Comparison of ENCODE assay signal across 8 cellular contexts in the genomic region with DNA sequence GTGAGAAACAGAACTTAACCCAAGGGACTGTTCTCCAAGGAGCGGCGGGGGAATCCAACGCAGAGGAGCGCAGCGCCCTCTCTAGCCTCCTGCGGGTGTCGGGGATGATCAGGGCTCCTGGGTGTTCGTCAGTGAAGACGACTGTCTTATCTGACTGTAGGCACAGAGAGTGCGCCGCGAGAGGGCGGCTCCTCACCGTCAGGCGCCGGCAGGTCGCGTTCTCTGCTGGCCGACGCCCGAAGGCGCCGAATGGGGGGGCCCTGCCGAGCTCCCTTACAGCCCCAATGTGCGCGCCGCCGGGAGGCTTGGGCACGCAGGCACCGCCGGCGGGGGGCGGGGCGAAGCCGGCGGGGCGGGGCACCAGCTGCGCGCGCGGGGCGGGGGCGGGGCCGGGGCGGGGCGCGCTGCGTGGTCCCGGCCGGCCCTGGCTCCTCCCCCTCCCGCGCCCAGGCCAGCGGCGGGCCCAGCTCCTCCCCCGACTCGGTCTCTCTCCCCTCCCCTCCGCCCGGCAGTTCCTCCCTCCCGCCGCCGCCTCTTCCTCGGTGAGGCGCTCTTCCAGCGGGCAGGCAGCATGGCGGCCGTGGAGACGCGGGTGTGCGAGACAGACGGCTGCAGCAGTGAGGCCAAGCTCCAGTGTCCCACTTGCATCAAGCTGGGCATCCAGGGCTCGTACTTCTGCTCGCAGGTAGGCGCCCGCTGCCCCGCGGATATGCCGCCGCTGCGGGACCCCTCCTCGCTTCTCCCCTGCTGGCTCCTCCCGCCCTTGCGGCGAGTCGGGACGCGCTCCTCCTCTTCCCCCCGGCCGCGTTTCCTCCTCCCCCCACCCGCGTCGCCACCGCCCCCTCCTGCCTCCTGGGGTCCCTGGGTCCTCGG. TPM values are rescaled to one million over a fixed set of nuclear protein-coding genes. Genes with fewer than 3 reads are reported as not detected.
DNase-seq lines count a peak whose midpoint lies in the region; ATAC-seq and TF ChIP-seq lines count a peak whose summit lies in the region.

A gene (plus strand): TSS at position 539 of the 873 bp plus-strand sequence. CDS start 33 bp downstream, at position 572.

- peak within 1 kb of the TSS; percentile 79 for H3K4me3 ChIP-seq in GM12875 (ENCODE audit: low read depth, low read length)
- peak within 1 kb of the TSS; percentile 90 for H3K4me3 ChIP-seq in adipocyte (ENCODE audit: low read length)

- peak; percentile 71 for TF ChIP-seq CTCF in GM12875 (IDR thresholded peaks at IDR 0.05; ENCODE audit: borderline replicate concordance, insufficient read depth, low read depth, low read length)
- peak; percentile 57 for TF ChIP-seq CTCF in type B pancreatic cell (conservative IDR thresholded peaks at IDR 0.05)

- H3K36me3 ChIP-seq in adipocyte (ENCODE audit: control insufficient read depth, insufficient read depth, low read length, severe bottlenecking) = no peaks in the 10 kb centered on the region

- no peaks in the 10 kb centered on the region for H3K9me3 Mint-ChIP-seq in type B pancreatic cell

- peaks cover 23% of the 10 kb centered on the region for H3K4me1 Mint-ChIP-seq in type B pancreatic cell (ENCODE audit: unreplicated experiment)

- H3K27ac Mint-ChIP-seq in type B pancreatic cell = peak within 1 kb of the TSS; percentile 95

- DNase-seq in NCI-H1417 treated with DMSO at 0.1 percent for 48 hours (lab: John Stamatoyannopoulos, UW) = peak; percentile 75
- DNase-seq in SW480 (ENCODE audit: low spot score) = peak; percentile 90
- DNase-seq in adipocyte (ENCODE audit: low read depth) = peak; percentile 98
- DNase-seq in cardiac septum (ENCODE audit: low spot score) = peak; percentile 97
- peak; percentile 92 for DNase-seq in pons (ENCODE audit: low spot score)
- DNase-seq in type B pancreatic cell (ENCODE audit: extremely low spot score, unreplicated experiment) = peak; percentile 91

- H3K27me3 ChIP-seq in adipocyte (replicated peaks; ENCODE audit: control insufficient read depth, insufficient read depth, low read length) = no peaks in the 10 kb centered on the region

- H3K4me1 ChIP-seq in adipocyte (ENCODE audit: control insufficient read depth, insufficient read depth, low read length) = peaks cover 19% of the 10 kb centered on the region

- H3K9ac ChIP-seq in adipocyte (ENCODE audit: low read length) = peak within 1 kb of the TSS; percentile 89

- peaks cover 7% of the 10 kb centered on the region for H3K36me3 Mint-ChIP-seq in type B pancreatic cell

- no peaks in the 10 kb centered on the region for H3K9me3 ChIP-seq in adipocyte (ENCODE audit: control insufficient read depth, low read length)

- ATAC-seq in HG02798 (IDR thresholded peaks at IDR 0.05; ENCODE audit: poor library complexity, unreplicated experiment) = peak; percentile 95

- H3K4me3 Mint-ChIP-seq in type B pancreatic cell = peak within 1 kb of the TSS; percentile 94

- intact Hi-C loops in cardiac septum (cut with DNase I) = loop anchor here (2.0 to 10.0 kb wide), 6 partner anchors 61 to 733 kb away; a partner anchor contains a TSS

- H3K27me3 Mint-ChIP-seq in type B pancreatic cell = no peaks in the 10 kb centered on the region

RNA-seq across cellular contexts. Expression of the gene that starts here (rescaled TPM):
- total RNA-seq in cardiac septum (56.2 TPM), type B pancreatic cell (ENCODE audit: low replicate concordance) (42.9 and 43.1 TPM in 2 replicates)

Comparison
In these comparisons a context has a peak if more than half of its experiments do, and no peak if none do; other contexts are left out.
1. Peak in every context shown above with its lines: DNase-seq, ATAC-seq and H3K4me3 ChIP-seq.